In the genomic region with DNA sequence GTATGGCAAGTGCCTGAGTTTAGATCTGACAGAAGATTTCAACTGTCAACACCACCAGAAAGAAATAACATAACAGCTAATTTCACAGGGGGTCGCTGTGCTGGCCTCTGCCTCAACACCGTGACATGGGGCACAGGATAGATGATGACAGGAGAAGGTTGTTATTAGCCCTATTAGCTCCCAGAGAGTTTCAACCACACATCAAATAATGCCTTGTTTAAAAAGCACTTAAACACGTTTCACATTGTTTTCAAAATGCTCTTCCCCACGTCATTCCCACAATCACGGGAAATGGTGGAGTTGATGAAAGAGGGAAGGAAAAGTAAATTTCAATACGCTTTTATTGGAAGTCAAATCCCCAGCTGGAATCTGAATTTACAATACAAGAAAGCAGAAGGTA, we compare ENCODE assay signal across 12 cellular contexts.
"Had no signal": no experiment of that assay in that cellular context is flagged by ENCODE, and none has a peak within 500 bp of the region (broad histone marks: within the 10 kb centered on the region; RNA-seq: fewer than 3 reads in every experiment).

No MANE protein-coding gene starts in this region.

- H3K4me3 ChIP-seq: gastroesophageal sphincter, left lung, upper lobe of left lung had no signal

- H3K9me3 Mint-ChIP-seq: stimulated activated naive CD8-positive, alpha-beta T cell treated with anti-CD3 and anti-CD28 coated beads, Interleukin-15, Interleukin-2, amounts not matched to agents 100 ng/mL and 50 ng/mL, for 24 hours had no signal

- H3K27ac Mint-ChIP-seq: activated CD8-positive, alpha-beta T cell treated with anti-CD3 and anti-CD28 coated beads, Interleukin-2, amount 10 ng/mL, durations not matched to agents 7 days and 5 days; memory B cell; natural killer cell; stimulated activated naive CD8-positive, alpha-beta T cell treated with anti-CD3 and anti-CD28 coated beads, Interleukin-15, Interleukin-2, amounts not matched to agents 100 ng/mL and 50 ng/mL, for 24 hours had no signal

- H3K36me3 Mint-ChIP-seq: memory B cell, natural killer cell had no signal

- H3K27me3 Mint-ChIP-seq: memory B cell; stimulated activated naive CD8-positive, alpha-beta T cell treated with anti-CD3 and anti-CD28 coated beads, Interleukin-15, Interleukin-2, amounts not matched to agents 100 ng/mL and 50 ng/mL, for 24 hours had no signal

- H3K27me3 ChIP-seq: gastroesophageal sphincter, left lung, upper lobe of left lung had no signal

- H3K4me1 ChIP-seq: gastroesophageal sphincter, left lung, upper lobe of left lung had no signal

- H3K36me3 ChIP-seq: gastroesophageal sphincter, left lung, upper lobe of left lung had no signal

- ATAC-seq: activated CD8-positive, alpha-beta T cell treated with anti-CD3 and anti-CD28 coated beads, Interleukin-2, amount 10 ng/mL, durations not matched to agents 7 days and 5 days; gastroesophageal sphincter; left lung; natural killer cell had no signal

- H3K9me3 ChIP-seq: gastroesophageal sphincter, left lung, upper lobe of left lung had no signal

- DNase-seq: activated CD4-positive, alpha-beta T cell treated with anti-CD3 and anti-CD28 coated beads for 4 hours; activated CD8-positive, alpha-beta memory T cell treated with anti-CD3 and anti-CD28 coated beads, Interleukin-2, amount 50 U/mL, for 48 hours; activated CD8-positive, alpha-beta T cell treated with anti-CD3 and anti-CD28 coated beads, Interleukin-2, amount 10 ng/mL, durations not matched to agents 7 days and 5 days; aorta; left lung; natural killer cell; stimulated activated CD4-positive, alpha-beta T cell treated with anti-CD3 and anti-CD28 coated beads, Interleukin-4, amount 100 ng/mL, for 1 hour; stimulated activated CD8-positive, alpha-beta memory T cell treated with anti-CD3 and anti-CD28 coated beads, Interleukin-4, amount 100 ng/mL, for 48 hours; upper lobe of left lung had no signal

- H3K27ac ChIP-seq: gastroesophageal sphincter, left lung, upper lobe of left lung had no signal

- H3K4me3 Mint-ChIP-seq: activated CD8-positive, alpha-beta T cell treated with anti-CD3 and anti-CD28 coated beads, Interleukin-2, amount 10 ng/mL, durations not matched to agents 7 days and 5 days; memory B cell; natural killer cell; stimulated activated naive CD8-positive, alpha-beta T cell treated with anti-CD3 and anti-CD28 coated beads, Interleukin-15, Interleukin-2, amounts not matched to agents 100 ng/mL and 50 ng/mL, for 24 hours had no signal

- H3K4me1 Mint-ChIP-seq: natural killer cell had no signal
